Comparison of ENCODE assay signal across 8 cellular contexts in the genomic region with DNA sequence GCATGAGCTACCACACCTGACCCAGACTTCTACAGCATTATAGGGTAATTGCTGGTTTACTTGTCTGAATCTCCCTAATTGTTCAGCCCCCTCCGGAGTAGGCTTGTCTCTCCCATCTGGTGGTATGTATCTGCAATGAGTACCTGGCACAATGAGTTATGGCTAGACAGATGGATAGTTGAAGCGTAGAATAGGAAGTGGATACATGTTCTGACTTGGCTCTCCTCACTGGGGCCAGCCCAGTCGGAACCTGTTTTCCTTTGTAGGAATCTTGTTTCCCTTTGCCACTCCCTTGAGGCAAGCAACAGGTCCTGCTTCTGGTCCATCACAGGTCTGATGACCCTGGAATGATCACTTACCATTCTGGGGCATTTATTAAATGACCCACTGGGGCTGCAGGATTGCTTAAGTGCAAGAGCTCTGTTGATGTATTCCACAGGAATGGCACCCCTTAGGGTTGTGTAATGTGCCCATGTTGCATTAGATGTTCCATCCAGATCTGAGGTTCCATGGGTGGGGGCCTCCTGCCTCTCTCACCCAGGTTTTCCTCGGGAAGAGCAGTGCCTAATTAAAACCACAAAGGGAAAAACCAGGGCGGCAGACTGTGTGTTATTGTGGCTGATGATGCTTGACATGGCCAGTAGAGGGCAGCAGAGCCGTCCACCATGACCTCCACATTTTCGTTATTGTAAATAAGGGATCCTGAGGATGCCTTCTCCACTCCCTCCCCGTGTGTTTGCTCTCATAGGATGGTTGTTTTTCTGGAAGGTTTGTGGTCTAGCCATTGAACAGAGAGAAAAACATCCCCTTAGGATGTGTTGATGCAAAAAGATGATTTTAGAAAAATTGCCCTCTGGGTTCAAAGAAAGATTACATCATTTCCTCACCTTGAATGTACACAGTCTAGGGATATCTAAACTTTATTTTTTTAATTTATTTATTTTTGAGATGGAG. TPM values are rescaled to one million over a fixed set of nuclear protein-coding genes. Genes with fewer than 3 reads are reported as not detected.
DNase-seq lines count a peak whose midpoint lies in the region; ATAC-seq and TF ChIP-seq lines count a peak whose summit lies in the region.

No MANE protein-coding gene starts in this region.

- no peaks in the 10 kb centered on the region for H3K27me3 Mint-ChIP-seq in T-helper 17 cell

- H3K36me3 Mint-ChIP-seq in T-helper 17 cell (ENCODE audit: low read depth): no peaks in the 10 kb centered on the region

- no peaks in the 10 kb centered on the region for H3K9me3 ChIP-seq in T-helper 17 cell (ENCODE audit: control insufficient read depth, low read length, poor library complexity, severe bottlenecking)
- no peaks in the 10 kb centered on the region for H3K9me3 ChIP-seq in left ventricle myocardium inferior (replicated peaks)

- peak overlapping the region; percentile 67 for H3K4me3 Mint-ChIP-seq in T-helper 17 cell

- H3K27me3 ChIP-seq in left ventricle myocardium inferior (ENCODE audit: low read depth): no peaks in the 10 kb centered on the region

- intact Hi-C loops in left ventricle myocardium inferior (cut with micrococcal nuclease): loop anchor here (5.0 to 10.0 kb wide), 2 partner anchors 41 to 98 kb away; a partner anchor contains a TSS

- no peak overlapping the region for H3K27ac ChIP-seq in left ventricle myocardium inferior (replicated peaks)

- DNase-seq in AG08396 (ENCODE audit: low spot score): peak; percentile 80
- DNase-seq in Kasumi-1 (lab: John Stamatoyannopoulos, UW): peak; percentile 64 to 66
- DNase-seq in T-helper 17 cell: peak; percentile 42 to 48 (median 45)
- DNase-seq in anterior cingulate cortex (lab: John Stamatoyannopoulos, UW): peak in 41 of 58 donors; percentile 4 to 66 (median 22)
- peak; percentile 55 for DNase-seq in left ventricle myocardium inferior
- DNase-seq in retinal pigment epithelial cell (ENCODE audit: low read depth): no peak

- ATAC-seq in GM18907 (IDR thresholded peaks at IDR 0.05; ENCODE audit: unreplicated experiment): peak; percentile 74
- ATAC-seq in T-helper 17 cell: peak; percentile 77
- no peak for ATAC-seq in HG03457 (IDR thresholded peaks at IDR 0.05; ENCODE audit: unreplicated experiment)

- peaks cover 12% of the 10 kb centered on the region for H3K4me1 ChIP-seq in left ventricle myocardium inferior

- TF ChIP-seq CTCF in left ventricle myocardium inferior (IDR thresholded peaks at IDR 0.05; ENCODE audit: borderline replicate concordance): peak; percentile 92
- peak; percentile 82 for TF ChIP-seq CTCF in retinal pigment epithelial cell (conservative IDR thresholded peaks at IDR 0.05; ENCODE audit: low read depth, low read length)

- no peaks in the 10 kb centered on the region for H3K36me3 ChIP-seq in left ventricle myocardium inferior

- peak overlapping the region; percentile 97 for H3K27ac Mint-ChIP-seq in T-helper 17 cell

- H3K4me1 Mint-ChIP-seq in T-helper 17 cell: peaks cover 44% of the 10 kb centered on the region

- H3K4me3 ChIP-seq in left ventricle myocardium inferior: no peak overlapping the region
- no peak overlapping the region for H3K4me3 ChIP-seq in retinal pigment epithelial cell (ENCODE audit: low read length)

RNA-seq across cellular contexts. Expression of a gene that starts 58.0 kb away (rescaled TPM):
- total RNA-seq in T-helper 17 cell: 10 to 100 TPM in 1 of 2 donors, 1 to 10 TPM in 1; 6.3 to 16.4 TPM
- total RNA-seq in left ventricle myocardium inferior: 5.7 TPM
